8 cellular contexts compared by ENCODE assay signal in genomic region chr21:42892931-42893660, GRCh38. TPM values are rescaled to one million over a fixed set of nuclear protein-coding genes. Genes with fewer than 3 reads are reported as not detected.
DNase-seq lines count a peak whose midpoint lies in the region; ATAC-seq, FAIRE-seq and TF ChIP-seq lines count a peak whose summit lies in the region.

Gene NDUFV3 (plus strand): TSS chr21:42893309. CDS start chr21:42893334, 25 bp downstream.

- H3K36me3 ChIP-seq in adrenal gland (replicated peaks in 1 of 2) = peaks cover 0 to 16% of the 10 kb centered on the region in 2 donors
- peaks cover 0 to 32% (median 24%) of the 10 kb centered on the region in 9 donors for H3K36me3 ChIP-seq in heart left ventricle
- peaks cover 3 to 18% (median 12%) of the 10 kb centered on the region in 4 donors for H3K36me3 ChIP-seq in upper lobe of left lung

- peak; percentile 97 for DNase-seq in GM12892 (ENCODE audit: insufficient read length)
- DNase-seq in NCI-H146 (lab: John Stamatoyannopoulos, UW) = peak; percentile 97
- DNase-seq in T-helper 1 cell = peak; percentile 100
- DNase-seq in adrenal gland = peak; percentile 99 to 100 (median 100)
- DNase-seq in heart left ventricle = peak; percentile 100
- DNase-seq in posterior cingulate gyrus = peak; percentile 100
- DNase-seq in upper lobe of left lung = peak; percentile 100

- peak; percentile 90 for TF ChIP-seq POLR2A in GM12892 (IDR thresholded peaks at IDR 0.05; ENCODE audit: low read depth, low read length)
- peak; percentile 80 to 97 for TF ChIP-seq POLR2A in adrenal gland (IDR thresholded peaks at IDR 0.05)
- peak; percentile 58 to 97 for TF ChIP-seq POLR2A in heart left ventricle (IDR thresholded peaks at IDR 0.05)
- peak in 3 of 4 donors; percentile 83 to 97 (median 97) for TF ChIP-seq POLR2A in upper lobe of left lung (IDR thresholded peaks at IDR 0.05)

- H3K4me1 ChIP-seq in adrenal gland (replicated peaks in 1 of 2) (peaks cover 4 to 5% of the 10 kb centered on the region in 2 donors), heart left ventricle (peaks cover 0 to 22% (median 13%) of the 10 kb centered on the region in 12 donors), upper lobe of left lung (peaks cover 7 to 17% (median 11%) of the 10 kb centered on the region in 4 donors)

- peak within 1 kb of the TSS; percentile 69 to 96 (median 90) for H3K4me3 ChIP-seq in adrenal gland
- H3K4me3 ChIP-seq in heart left ventricle = peak within 1 kb of the TSS; percentile 68 to 98 (median 88)
- peak within 1 kb of the TSS; percentile 76 to 97 (median 87) for H3K4me3 ChIP-seq in upper lobe of left lung

- peak in 1 of 4 donors; percentile 41 for TF ChIP-seq EP300 in upper lobe of left lung (IDR thresholded peaks at IDR 0.05)

- intact Hi-C loops in adrenal gland (cut with DNase I) (no loop called here), heart left ventricle (cut with DNase I) (loop anchor here in 4 of 10 donors (5.0 to 10.0 kb wide), 2 partner anchors 79 to 82 kb away; partner anchors contain the start of gene PKNOX1 (in 4 of the 4)), posterior cingulate gyrus (cut with DNase I) (loop anchor here (1.0 kb wide), 1 partner anchor 14 kb away; the partner anchor contains the start of gene WDR4)

- H3K27ac ChIP-seq in adrenal gland = peak within 1 kb of the TSS; percentile 91 to 99 (median 98)
- H3K27ac ChIP-seq in heart left ventricle = peak within 1 kb of the TSS; percentile 90 to 99 (median 96)
- H3K27ac ChIP-seq in upper lobe of left lung = peak within 1 kb of the TSS; percentile 94 to 98 (median 96)

- H3K27me3 ChIP-seq in adrenal gland (no peaks in the 10 kb centered on the region), heart left ventricle (no peaks in the 10 kb centered on the region), upper lobe of left lung (no peaks in the 10 kb centered on the region)

- 0% methylated on average over 3 to 77 of the region's 77 CpGs for whole genome bisulfite sequencing in adrenal gland, 4 donors
- 0 to 1% (median 0%) methylated on average over 20 to 77 of the region's 77 CpGs for WGBS in heart left ventricle, 4 donors
- 1 to 3% methylated on average over 8 to 32 of the region's 77 CpGs for WGBS in upper lobe of left lung, 2 donors

- ATAC-seq in HG02852 (IDR thresholded peaks at IDR 0.05; ENCODE audit: unreplicated experiment) (peak; percentile 88), heart left ventricle (peak; percentile 98 to 100 (median 98)), upper lobe of left lung (ENCODE audit: low FRiP score in 2 of 2) (peak; percentile 98 to 99)

- FAIRE-seq in GM12892 (lab: Jason Lieb, UNC) = peak; percentile 99

- peak in 1 of 6 experiments; percentile 8 for TF ChIP-seq CTCF in adrenal gland (IDR thresholded peaks at IDR 0.05)
- TF ChIP-seq CTCF in heart left ventricle (IDR thresholded peaks at IDR 0.05) = peak in 6 of 12 donors; percentile 6 to 38 (median 18)
- peak in 3 of 6 experiments; percentile 17 to 46 (median 27) for TF ChIP-seq CTCF in upper lobe of left lung (IDR thresholded peaks at IDR 0.05)

- H3K9me3 ChIP-seq in adrenal gland (replicated peaks in 1 of 3) = no peaks in the 10 kb centered on the region
- H3K9me3 ChIP-seq in heart left ventricle = no peaks in the 10 kb centered on the region
- no peaks in the 10 kb centered on the region for H3K9me3 ChIP-seq in upper lobe of left lung

RNA-seq across cellular contexts. Expression of gene NDUFV3, which starts in this region (rescaled TPM):
- 16.2 TPM for polyA plus RNA-seq in GM12892 (2012; ENCODE audit: missing spikeins)
- total RNA-seq in adrenal gland = 10 to 100 TPM; 30.4 to 43.5 (median 38.0) TPM
- 10 to 100 TPM; 34.1 to 40.2 (median 34.8) TPM for polyA plus RNA-seq in adrenal gland
- 10 to 100 TPM; 35.1 to 62.8 (median 50.4) TPM for total RNA-seq in heart left ventricle
- polyA plus RNA-seq in heart left ventricle = 10 to 100 TPM; 22.7 to 59.1 TPM
- total RNA-seq in upper lobe of left lung = 10 to 100 TPM; 33.7 to 97.4 (median 44.9) TPM

Comparison
In these comparisons a context has a peak if more than half of its experiments do, and no peak if none do; other contexts are left out.
1. Peak in every context shown above with its lines: DNase-seq, ATAC-seq, H3K4me3 ChIP-seq and H3K27ac ChIP-seq.